ENCODE assay signal across 8 cellular contexts in genomic region chr12:46371718-46372130, GRCh38. TPM values are rescaled to one million over a fixed set of nuclear protein-coding genes. Genes with fewer than 3 reads are reported as not detected.
DNase-seq lines count a peak whose midpoint lies in the region; ATAC-seq and TF ChIP-seq lines count a peak whose summit lies in the region.

No MANE protein-coding gene starts in this region.

- H3K4me1 ChIP-seq in NT2/D1 (ENCODE audit: insufficient read depth, insufficient read length) = no peaks in the 10 kb centered on the region

- peak overlapping the region; percentile 96 for H3K9ac ChIP-seq in NT2/D1 (ENCODE audit: insufficient read length, low read depth)

- ATAC-seq in GM18873 (IDR thresholded peaks at IDR 0.05; ENCODE audit: low FRiP score, unreplicated experiment) (peak; percentile 21), HG03135 (IDR thresholded peaks at IDR 0.05; ENCODE audit: unreplicated experiment) (peak; percentile 18), omental fat pad (ENCODE audit: low FRiP score) (peak; percentile 21)

- H3K27me3 ChIP-seq in NT2/D1 (ENCODE audit: insufficient read depth, insufficient read length) = peaks cover 5% of the 10 kb centered on the region

- H3K4me3 ChIP-seq in AG10803 (ENCODE audit: low read length) (peak overlapping the region; percentile 84), NT2/D1 (ENCODE audit: insufficient read length, low read depth) (peak overlapping the region; percentile 87)

- no peak for TF ChIP-seq CTCF in AG10803 (conservative IDR thresholded peaks at IDR 0.05; ENCODE audit: low read length)
- TF ChIP-seq CTCF in omental fat pad (IDR thresholded peaks at IDR 0.05) = no peak

- peak; percentile 69 for DNase-seq in AG10803 (ENCODE audit: low read depth)
- no peak for DNase-seq in NT2/D1 (ENCODE audit: low read depth, low spot score)
- DNase-seq in activated gamma-delta T cell treated with anti-CD3 and anti-CD28 coated beads, Interleukin-2, amount 50 U/mL, for 16 hours (ENCODE audit: low read depth) = peak; percentile 46
- DNase-seq in glomerular visceral epithelial cell (ENCODE audit: extremely low spot score) = peak; percentile 58
- DNase-seq in omental fat pad (ENCODE audit: low spot score) = no peak
- no peak for DNase-seq in KG1 (lab: John Stamatoyannopoulos, UW)

- no peaks in the 10 kb centered on the region for H3K9me3 ChIP-seq in NT2/D1 (ENCODE audit: insufficient read depth, low read length)

- H3K36me3 ChIP-seq in NT2/D1 (ENCODE audit: insufficient read depth, insufficient read length, low read length) = peaks cover 45% of the 10 kb centered on the region

RNA-seq across cellular contexts. Expression of gene SLC38A2, which starts 0.8 kb away (rescaled TPM):
- total RNA-seq in omental fat pad = 100 to 1,000 TPM; 379 to 669 (median 479) TPM

Comparison
In these comparisons a context has a peak if more than half of its experiments do, and no peak if none do; other contexts are left out.
1. DNase-seq: peak in AG10803 (single experiment), activated gamma-delta T cell treated with anti-CD3 and anti-CD28 coated beads, Interleukin-2, amount 50 U/mL, for 16 hours (single experiment) and glomerular visceral epithelial cell (single experiment); none in NT2/D1 (single experiment), omental fat pad (single experiment) and KG1 (single experiment).
2. Peak in every context shown above with its lines, with median percentiles within 50 percentile points of each other: ATAC-seq.